ENCODE assay signal across 20 cellular contexts in the genomic region with DNA sequence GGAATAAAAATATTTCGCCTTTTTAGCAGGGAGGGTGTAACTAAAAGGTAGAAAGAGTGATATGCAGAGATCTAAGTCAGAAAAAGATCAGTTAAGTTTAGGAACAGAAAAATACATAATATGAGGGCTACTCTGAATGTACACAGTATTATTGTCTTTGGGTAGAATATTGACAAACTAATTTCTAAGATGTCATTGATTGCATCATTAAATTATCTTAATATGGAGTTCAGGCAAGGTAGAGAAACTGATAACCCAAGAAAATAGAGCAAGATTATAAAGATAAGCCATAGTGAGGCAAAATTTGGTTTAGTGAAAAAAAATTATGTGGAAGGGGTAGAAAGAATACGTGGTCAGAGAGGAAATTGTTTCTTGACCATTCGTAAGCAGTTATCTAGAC.
A peak's percentile ranks its signal among the peaks of the same experiment; 100 is the strongest.
DNase-seq lines count a peak whose midpoint lies in the region; ATAC-seq, FAIRE-seq and TF ChIP-seq lines count a peak whose summit lies in the region.
"Had no signal": no experiment of that assay in that cellular context is flagged by ENCODE, and none has a peak within 500 bp of the region (broad histone marks: within the 10 kb centered on the region; RNA-seq: fewer than 3 reads in every experiment).

No MANE protein-coding gene starts in this region.

- H3K9me2 ChIP-seq in Karpas-422 (replicated peaks; ENCODE audit: insufficient read depth, low read length) = no peaks in the 10 kb centered on the region; the same call in 1 of the 2 replicates

- WGBS in HepG2 (ENCODE audit: low lambda C conversion rate) = 4% methylated on average over 3 of the region's 3 CpGs
- WGBS in right lobe of liver (ENCODE audit: insufficient coverage, low coverage, low lambda C conversion rate, missing lambda C conversion rate) = 20% methylated on average over 3 of the region's 3 CpGs
- WGBS in K562 (ENCODE audit: insufficient coverage, low coverage, missing lambda C conversion rate) = 6% methylated on average over 3 of the region's 3 CpGs

- no peak overlapping the region for H3K4me2 ChIP-seq in HepG2 (ENCODE audit: low read depth, low read length)
- no peak overlapping the region; the same call in 1 of the 2 replicates for H3K4me2 ChIP-seq in K562 (ENCODE audit: insufficient read depth, low read length)
- H3K4me2 ChIP-seq in Karpas-422 (ENCODE audit: low read depth, low read length, poor library complexity, severe bottlenecking) = no peak overlapping the region
- H3K4me2 ChIP-seq: A549 had no signal

- H3K9ac ChIP-seq in HepG2 (ENCODE audit: insufficient read depth, low read depth, low read length) (no peak overlapping the region), K562 (ENCODE audit: insufficient read depth in 1 of 2, low read depth in 2 of 2, low read length in 2 of 2) (0 out of 4 replicates have a peak overlapping the region, but pooled peaks of 1 of the 2 experiments have one; percentile 34), Karpas-422 (ENCODE audit: low read length) (no peak overlapping the region)

- intact Hi-C loops in HepG2 (cut with micrococcal nuclease; ENCODE audit: unreplicated experiment) = no loop called here
- intact Hi-C loops in right lobe of liver (cut with DNase I) = no loop called here
- intact Hi-C loops in K562 (cut with micrococcal nuclease) = no loop called here

- H2AFZ ChIP-seq in HepG2 (ENCODE audit: low read length) = no peak overlapping the region
- no peak overlapping the region for H2AFZ ChIP-seq in K562 (ENCODE audit: low read depth, low read length)
- H2AFZ ChIP-seq in Karpas-422 (ENCODE audit: low read length) = no peak overlapping the region

- no peaks in the 10 kb centered on the region for H3K27me3 ChIP-seq in HepG2 (ENCODE audit: control insufficient read depth in 1 of 2, insufficient read depth in 2 of 2, low read length in 2 of 2)
- no peaks in the 10 kb centered on the region for H3K27me3 ChIP-seq in right lobe of liver
- H3K27me3 ChIP-seq in K562 (ENCODE audit: control insufficient read depth in 2 of 2, insufficient read depth in 2 of 2, low read length in 2 of 2) = no peaks in the 10 kb centered on the region
- H3K27me3 ChIP-seq in Karpas-422 (ENCODE audit: low read length) = no peaks in the 10 kb centered on the region

- BruUV-seq in HepG2 (replicated peaks; lab: Mats Ljungman, UMichigan) = no TSS peak
- BruUV-seq in K562 (replicated peaks; lab: Mats Ljungman, UMichigan) = no TSS peak

- 0 out of 2 replicates have a peak, but pooled peaks cover 4% of the 10 kb centered on the region for H3K9me3 ChIP-seq in HepG2 (ENCODE audit: low read length)
- H3K9me3 ChIP-seq in right lobe of liver = no peaks in the 10 kb centered on the region
- no peaks in the 10 kb centered on the region for H3K9me3 ChIP-seq in K562 (replicated peaks; ENCODE audit: control insufficient read depth, insufficient read depth, low read depth, low read length)
- peaks cover 16% of the 10 kb centered on the region for H3K9me3 ChIP-seq in Karpas-422 (ENCODE audit: low read length)
- H3K9me3 ChIP-seq: A549, Caco-2 had no signal

- TF ChIP-seq POLR2A in HepG2 (IDR thresholded peaks at IDR 0.05; ENCODE audit: insufficient read depth in 1 of 2, low read depth in 2 of 2, low read length in 2 of 2) (no peak), right lobe of liver (IDR thresholded peaks at IDR 0.05) (no peak), K562 (conservative IDR thresholded peaks at IDR 0.05) (no peak)

- DNase-seq in HepG2 (ENCODE audit: low spot score) (no peak), right lobe of liver (no peak), K562 (ENCODE audit: extremely low read depth in 1 of 4, low spot score in 3 of 4) (no peak), DMS53 treated with DMSO at 0.1 percent for 48 hours (lab: John Stamatoyannopoulos, UW; ENCODE audit: unreplicated experiment) (no peak), Karpas-422 (no peak)
- DNase-seq: Caco-2; Calu3; CD4-positive, alpha-beta T cell; CD8-positive, alpha-beta T cell; DMS79; DND-41; EL; GDM1 had no signal

- in situ Hi-C loops in HepG2 (cut with HindIII; ENCODE audit: extremely low pct_ligation_motif_present, low pct_unique_long_range_greater_than_20kb) = no loop called here
- in situ Hi-C loops in K562 (cut with MboI) = no loop called here

- POLR2A ChIA-PET in HepG2 (lab: Yijun Ruan, JAX) = no interaction called here
- POLR2A ChIA-PET in K562 (lab: Yijun Ruan, JAX) = no interaction called here

- H3K27ac ChIP-seq in HepG2 (ENCODE audit: extremely low read length, insufficient read depth, low read length) = no peak overlapping the region
- H3K27ac ChIP-seq in right lobe of liver = no peak overlapping the region
- H3K27ac ChIP-seq in K562 (ENCODE audit: extremely low read depth, low read depth, low read length) = no peak overlapping the region
- no peak overlapping the region for H3K27ac ChIP-seq in Karpas-422 (ENCODE audit: low read length)
- H3K27ac ChIP-seq: 22Rv1, A549, C4-2B had no signal

- H4K20me1 ChIP-seq in HepG2 (ENCODE audit: insufficient read depth, low read length) = no peaks in the 10 kb centered on the region
- H4K20me1 ChIP-seq in K562 (replicated peaks; ENCODE audit: control insufficient read depth, insufficient read depth, low read length) = no peaks in the 10 kb centered on the region
- H4K20me1 ChIP-seq in Karpas-422 (ENCODE audit: insufficient read depth, low read depth, low read length) = no peaks in the 10 kb centered on the region

- H3K9me1 ChIP-seq in K562 (ENCODE audit: control insufficient read depth, insufficient read depth, low read length) = no peaks in the 10 kb centered on the region

- TF ChIP-seq CTCF in HepG2 (CRISPR knock-in tag; IDR thresholded peaks at IDR 0.05) (no peak), right lobe of liver (IDR thresholded peaks at IDR 0.05) (no peak), K562 (IDR thresholded peaks at IDR 0.05 in 2 of 3, conservative IDR thresholded peaks at IDR 0.05 in 1 of 3; ENCODE audit: insufficient read depth in 2 of 3, low read depth in 1 of 3, low read length in 3 of 3) (no peak)

- CTCF ChIA-PET in HepG2 (lab: Yijun Ruan, JAX; ENCODE audit: low intra/inter-chr PET ratio, low total read pairs) (no interaction called here), K562 (lab: Yijun Ruan, JAX; ENCODE audit: low intra/inter-chr PET ratio) (no interaction called here)

- H3K4me1 ChIP-seq in HepG2 (ENCODE audit: insufficient read depth, low read length) (no peaks in the 10 kb centered on the region), right lobe of liver (no peaks in the 10 kb centered on the region), K562 (replicated peaks in 1 of 2; ENCODE audit: control insufficient read depth in 2 of 2, insufficient read depth in 2 of 2, low read length in 2 of 2) (no peaks in the 10 kb centered on the region), Karpas-422 (ENCODE audit: low read length) (no peaks in the 10 kb centered on the region)
- H3K4me1 ChIP-seq: A549, Caco-2 had no signal

- no peak for ATAC-seq in HepG2
- no peak for ATAC-seq in right lobe of liver
- ATAC-seq in K562 = no peak
- ATAC-seq: A549; CD8-positive, alpha-beta T cell; GM12878 had no signal

- TF ChIP-seq RAD21 in HepG2 (CRISPR knock-in tag; IDR thresholded peaks at IDR 0.05) = no peak
- TF ChIP-seq RAD21 in K562 (CRISPR knock-in tag; conservative IDR thresholded peaks at IDR 0.05 in 1 of 2, IDR thresholded peaks at IDR 0.05 in 1 of 2) = no peak

- H3K4me3 ChIP-seq in HepG2 (replicated peaks in 1 of 3; ENCODE audit: insufficient read depth in 1 of 3, low read depth in 2 of 3, low read length in 3 of 3) = no peak overlapping the region
- no peak overlapping the region for H3K4me3 ChIP-seq in right lobe of liver
- H3K4me3 ChIP-seq in K562 = no peak overlapping the region
- no peak overlapping the region for H3K4me3 ChIP-seq in Karpas-422 (ENCODE audit: low read length)
- H3K4me3 ChIP-seq: A549, GM12878 had no signal

- H3K79me2 ChIP-seq in HepG2 (ENCODE audit: insufficient read depth, low read length) (no peaks in the 10 kb centered on the region), K562 (ENCODE audit: control insufficient read depth, insufficient read depth, low read length) (peaks cover 29% of the 10 kb centered on the region), Karpas-422 (ENCODE audit: low read length) (no peaks in the 10 kb centered on the region)

- H3K36me3 ChIP-seq in HepG2 (replicated peaks in 1 of 2; ENCODE audit: control insufficient read depth in 1 of 2, insufficient read depth in 2 of 2, low read length in 2 of 2) (no peaks in the 10 kb centered on the region), right lobe of liver (no peaks in the 10 kb centered on the region), K562 (ENCODE audit: control insufficient read depth, insufficient read depth, low read length) (no peaks in the 10 kb centered on the region), Karpas-422 (ENCODE audit: insufficient read depth, low read length) (no peaks in the 10 kb centered on the region)

- TF ChIP-seq EP300 in HepG2 (IDR thresholded peaks at IDR 0.05; ENCODE audit: low read depth in 2 of 2, low read length in 2 of 2) (no peak), HepG2 (CRISPR knock-in tag; IDR thresholded peaks at IDR 0.05; ENCODE audit: borderline replicate concordance) (no peak), K562 (IDR thresholded peaks at IDR 0.05; ENCODE audit: low read length) (no peak)

- no peak for FAIRE-seq in HepG2 (lab: Jason Lieb, UNC)
- FAIRE-seq in K562 (lab: Jason Lieb, UNC) = no peak
- FAIRE-seq: A549, D721Med, GM12878, GM12892, GM18507 had no signal

TF ChIP-seq in HepG2, 621 proteins besides CTCF, POLR2A, EP300 and RAD21:
- peak; percentile 77 for TF ChIP-seq ATF7 (IDR thresholded peaks at IDR 0.05)
- no peak for TF ChIP-seq ATF7 (CRISPR knock-in tag; IDR thresholded peaks at IDR 0.05)
- no peak for TF ChIP-seq NR2C2 (CRISPR knock-in tag; IDR thresholded peaks at IDR 0.05; ENCODE audit: borderline replicate concordance)

TF ChIP-seq in K562, 482 proteins besides CTCF, POLR2A, EP300 and RAD21 (continues in another document):
- TF ChIP-seq, protein P1, sequence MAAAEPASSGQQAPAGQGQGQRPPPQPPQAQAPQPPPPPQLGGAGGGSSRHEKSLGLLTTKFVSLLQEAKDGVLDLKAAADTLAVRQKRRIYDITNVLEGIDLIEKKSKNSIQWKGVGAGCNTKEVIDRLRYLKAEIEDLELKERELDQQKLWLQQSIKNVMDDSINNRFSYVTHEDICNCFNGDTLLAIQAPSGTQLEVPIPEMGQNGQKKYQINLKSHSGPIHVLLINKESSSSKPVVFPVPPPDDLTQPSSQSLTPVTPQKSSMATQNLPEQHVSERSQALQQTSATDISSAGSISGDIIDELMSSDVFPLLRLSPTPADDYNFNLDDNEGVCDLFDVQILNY (CRISPR knock-in tag; IDR thresholded peaks at IDR 0.05) = no peak
- TF ChIP-seq CEBPG (CRISPR knock-in tag; IDR thresholded peaks at IDR 0.05) (no peak), CEBPG (tag; conservative IDR thresholded peaks at IDR 0.05 in 1 of 2, IDR thresholded peaks at IDR 0.05 in 1 of 2) (peak in 1 of 2 experiments; percentile 55; a peak in 3 of 4 replicates)
